22 cellular contexts compared by ENCODE assay signal in the genomic region with DNA sequence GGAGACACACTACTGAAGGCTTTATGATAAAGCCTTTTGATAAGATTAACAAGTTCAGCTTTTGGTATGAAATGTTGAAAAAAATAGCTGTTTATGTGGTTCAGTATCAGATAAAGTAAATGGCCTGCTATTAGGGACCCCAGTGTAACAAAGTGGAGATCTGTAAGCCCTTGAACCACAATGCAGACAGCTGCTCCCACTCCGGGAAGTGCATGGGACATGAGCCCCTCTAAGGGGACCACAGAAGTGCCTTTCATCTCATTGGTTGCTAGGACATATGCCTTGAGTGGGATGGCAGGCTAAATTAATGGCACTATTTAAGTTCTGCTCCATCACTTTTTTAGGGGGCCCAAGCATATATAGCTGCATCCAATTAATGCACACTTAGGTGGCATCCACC.
DNase-seq lines count a peak whose midpoint lies in the region; ATAC-seq and TF ChIP-seq lines count a peak whose summit lies in the region.
"Had no signal": no experiment of that assay in that cellular context is flagged by ENCODE, and none has a peak within 500 bp of the region (broad histone marks: within the 10 kb centered on the region; RNA-seq: fewer than 3 reads in every experiment).

No MANE protein-coding gene starts in this region.

- intact Hi-C loops in esophagus muscularis mucosa (cut with DNase I): no loop called here

- H3K27me3 ChIP-seq in esophagus muscularis mucosa: no peaks in the 10 kb centered on the region
- H3K27me3 ChIP-seq: BE2C, BLaER1 had no signal

- H3K4me3 ChIP-seq in esophagus muscularis mucosa: no peak overlapping the region
- H3K4me3 ChIP-seq: BLaER1, GM12878 had no signal

- H3K36me3 ChIP-seq in esophagus muscularis mucosa: no peaks in the 10 kb centered on the region
- H3K36me3 ChIP-seq: BE2C, BLaER1 had no signal

- no peak for TF ChIP-seq CTCF in esophagus muscularis mucosa (IDR thresholded peaks at IDR 0.05)

- no peak overlapping the region for H3K27ac ChIP-seq in esophagus muscularis mucosa (replicated peaks in 1 of 4)
- H3K27ac ChIP-seq: BLaER1 had no signal

- TF ChIP-seq POLR2A in esophagus muscularis mucosa (IDR thresholded peaks at IDR 0.05; ENCODE audit: low read depth): no peak

- no peak for TF ChIP-seq EP300 in esophagus muscularis mucosa (IDR thresholded peaks at IDR 0.05)

- DNase-seq in NCI-H524 (lab: John Stamatoyannopoulos, UW) (peak; percentile 26 to 77), NCI-H524 treated with DMSO at 0.1 percent for 48 hours (lab: John Stamatoyannopoulos, UW) (peak; percentile 44), esophagus muscularis mucosa (ENCODE audit: extremely low spot score) (peak; percentile 50), NCI-H1694 (lab: John Stamatoyannopoulos, UW) (no peak)
- DNase-seq: 8988T; ACHN; BE2C; C1 segment of cervical spinal cord; CD4-positive, alpha-beta memory T cell; CD4-positive, CD25-positive, alpha-beta regulatory T cell; CD8-positive, alpha-beta memory T cell; COR-L47; DMS 273 treated with DMSO at 0.1 percent for 48 hours; DMS153; DMS53; DMS79; DND-41; EL; GDM1 had no signal

- no peak for ATAC-seq in GM18520 (IDR thresholded peaks at IDR 0.05; ENCODE audit: unreplicated experiment)
- ATAC-seq: GM12878 had no signal

- H3K9me3 ChIP-seq in esophagus muscularis mucosa: no peaks in the 10 kb centered on the region
- H3K9me3 ChIP-seq: BE2C, BLaER1 had no signal

- 89% methylated on average over 1 of the region's 1 CpG for WGBS in esophagus muscularis mucosa

- peaks cover 4 to 10% (median 7%) of the 10 kb centered on the region in 4 donors for H3K4me1 ChIP-seq in esophagus muscularis mucosa
- H3K4me1 ChIP-seq: BE2C had no signal
